In the genomic region with DNA sequence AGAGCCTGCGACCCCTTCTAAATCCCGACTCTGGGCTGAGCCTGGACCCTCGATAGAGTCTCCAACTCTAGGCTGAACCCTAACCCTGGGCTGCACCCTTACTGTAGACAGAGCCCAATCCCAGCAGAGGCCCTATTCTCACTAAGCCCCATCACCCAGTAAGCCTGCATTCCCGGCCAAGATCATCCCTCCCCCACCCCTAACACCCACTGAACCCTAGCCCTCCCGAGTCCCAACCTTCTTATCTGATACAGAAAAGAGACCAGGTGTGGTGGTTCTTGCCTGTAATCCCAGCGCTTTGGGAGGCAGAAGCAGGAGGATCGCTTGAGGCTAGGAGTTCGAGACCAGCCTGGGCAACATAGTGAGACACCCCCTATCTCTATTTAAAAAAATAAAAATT, we compare ENCODE assay signal across 1 cellular context.
TF ChIP-seq lines count a peak whose summit lies in the region.

No MANE protein-coding gene starts in this region.

TF ChIP-seq in K562, 482 proteins besides CTCF, POLR2A, EP300 and RAD21:
- TF ChIP-seq ZNF347 (CRISPR knock-in tag; IDR thresholded peaks at IDR 0.05; ENCODE audit: low read depth) (no peak), MXI1 (IDR thresholded peaks at IDR 0.05; ENCODE audit: low read depth, low read length) (no peak), TCF15 (CRISPR knock-in tag; IDR thresholded peaks at IDR 0.05) (no peak), THAP12 (CRISPR knock-in tag; IDR thresholded peaks at IDR 0.05) (no peak), CBFB (CRISPR knock-in tag; IDR thresholded peaks at IDR 0.05) (0 out of 2 replicates have a peak, but pooled peaks have one; percentile 8), ZNF121 (CRISPR knock-in tag; conservative IDR thresholded peaks at IDR 0.05) (0 out of 2 replicates have a peak, but pooled peaks have one; percentile 24), PRMT5 (CRISPR knock-in tag; IDR thresholded peaks at IDR 0.05) (no peak), TEAD4 (IDR thresholded peaks at IDR 0.05; ENCODE audit: low read length) (no peak), TEAD4 (CRISPR knock-in tag; IDR thresholded peaks at IDR 0.05; ENCODE audit: borderline replicate concordance) (no peak), TOE1 (IDR thresholded peaks at IDR 0.05; ENCODE audit: borderline replicate concordance) (no peak), TOE1 (CRISPR knock-in tag; IDR thresholded peaks at IDR 0.05; ENCODE audit: borderline replicate concordance, low read depth) (no peak), OTX1 (CRISPR knock-in tag; IDR thresholded peaks at IDR 0.05) (no peak), DMBX1 (CRISPR knock-in tag; IDR thresholded peaks at IDR 0.05; ENCODE audit: borderline replicate concordance) (no peak), CXXC5 (CRISPR knock-in tag; IDR thresholded peaks at IDR 0.05) (no peak)
- TF ChIP-seq, protein P1, sequence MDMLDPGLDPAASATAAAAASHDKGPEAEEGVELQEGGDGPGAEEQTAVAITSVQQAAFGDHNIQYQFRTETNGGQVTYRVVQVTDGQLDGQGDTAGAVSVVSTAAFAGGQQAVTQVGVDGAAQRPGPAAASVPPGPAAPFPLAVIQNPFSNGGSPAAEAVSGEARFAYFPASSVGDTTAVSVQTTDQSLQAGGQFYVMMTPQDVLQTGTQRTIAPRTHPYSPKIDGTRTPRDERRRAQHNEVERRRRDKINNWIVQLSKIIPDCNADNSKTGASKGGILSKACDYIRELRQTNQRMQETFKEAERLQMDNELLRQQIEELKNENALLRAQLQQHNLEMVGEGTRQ (CRISPR knock-in tag; IDR thresholded peaks at IDR 0.05): no peak
- TF ChIP-seq, protein P2, sequence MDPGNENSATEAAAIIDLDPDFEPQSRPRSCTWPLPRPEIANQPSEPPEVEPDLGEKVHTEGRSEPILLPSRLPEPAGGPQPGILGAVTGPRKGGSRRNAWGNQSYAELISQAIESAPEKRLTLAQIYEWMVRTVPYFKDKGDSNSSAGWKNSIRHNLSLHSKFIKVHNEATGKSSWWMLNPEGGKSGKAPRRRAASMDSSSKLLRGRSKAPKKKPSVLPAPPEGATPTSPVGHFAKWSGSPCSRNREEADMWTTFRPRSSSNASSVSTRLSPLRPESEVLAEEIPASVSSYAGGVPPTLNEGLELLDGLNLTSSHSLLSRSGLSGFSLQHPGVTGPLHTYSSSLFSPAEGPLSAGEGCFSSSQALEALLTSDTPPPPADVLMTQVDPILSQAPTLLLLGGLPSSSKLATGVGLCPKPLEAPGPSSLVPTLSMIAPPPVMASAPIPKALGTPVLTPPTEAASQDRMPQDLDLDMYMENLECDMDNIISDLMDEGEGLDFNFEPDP (CRISPR knock-in tag; IDR thresholded peaks at IDR 0.05): no peak
